Comparison of ENCODE assay signal across 6 cellular contexts in genomic region chr7:151038951-151039849, GRCh38. TPM values are rescaled to one million over a fixed set of nuclear protein-coding genes. Genes with fewer than 3 reads are reported as not detected.
DNase-seq lines count a peak whose midpoint lies in the region; ATAC-seq and TF ChIP-seq lines count a peak whose summit lies in the region.

No MANE protein-coding gene starts in this region.

- H3K4me1 Mint-ChIP-seq in activated T-helper 1 cell treated with anti-CD3 and anti-CD28 coated beads, Interleukin-12 subunit alpha, Interleukin-12 subunit beta, Interleukin-2, Interleukin-4 antibody, amounts not matched to agents 30 ng/mL and 10 ng/mL and 1 ng/mL, durations not matched to agents 14 hours and 24 hours and 36 hours (ENCODE audit: low read depth): peaks cover 18% of the 10 kb centered on the region
- peaks cover 15% of the 10 kb centered on the region for H3K4me1 Mint-ChIP-seq in type B pancreatic cell (ENCODE audit: unreplicated experiment)

- TF ChIP-seq CTCF in type B pancreatic cell (conservative IDR thresholded peaks at IDR 0.05): no peak

- peak; percentile 56 for ATAC-seq in left lobe of liver
- ATAC-seq in GM21390 (IDR thresholded peaks at IDR 0.05; ENCODE audit: unreplicated experiment): no peak

- DNase-seq in LoVo (ENCODE audit: low spot score): peak; percentile 78
- DNase-seq in activated T-helper 1 cell treated with anti-CD3 and anti-CD28 coated beads, Interleukin-12 subunit alpha, Interleukin-12 subunit beta, Interleukin-2, Interleukin-4 antibody, amounts not matched to agents 30 ng/mL and 10 ng/mL and 1 ng/mL, durations not matched to agents 14 hours and 24 hours and 36 hours (ENCODE audit: low spot score): no peak
- no peak for DNase-seq in left lobe of liver (ENCODE audit: low spot score)
- DNase-seq in type B pancreatic cell (ENCODE audit: extremely low spot score, unreplicated experiment): no peak

- H3K4me2 ChIP-seq in BLaER1 treated with 17β-estradiol and CSF1 and Interleukin-3, amounts not matched to agents 10 nM and 100 nM: peak overlapping the region; percentile 77 to 96 (median 88)

- H3K27ac Mint-ChIP-seq in activated T-helper 1 cell treated with anti-CD3 and anti-CD28 coated beads, Interleukin-12 subunit alpha, Interleukin-12 subunit beta, Interleukin-2, Interleukin-4 antibody, amounts not matched to agents 30 ng/mL and 10 ng/mL and 1 ng/mL, durations not matched to agents 14 hours and 24 hours and 36 hours: peak overlapping the region; percentile 96
- H3K27ac Mint-ChIP-seq in type B pancreatic cell: peak overlapping the region; percentile 36

- peaks cover 4 to 42% (median 12%) of the 10 kb centered on the region in 11 experiments; a peak in 15 of 22 replicates for H4K20me1 ChIP-seq in BLaER1 treated with 17β-estradiol and CSF1 and Interleukin-3, amounts not matched to agents 10 nM and 100 nM

- H3K9me3 Mint-ChIP-seq in activated T-helper 1 cell treated with anti-CD3 and anti-CD28 coated beads, Interleukin-12 subunit alpha, Interleukin-12 subunit beta, Interleukin-2, Interleukin-4 antibody, amounts not matched to agents 30 ng/mL and 10 ng/mL and 1 ng/mL, durations not matched to agents 14 hours and 24 hours and 36 hours: no peaks in the 10 kb centered on the region
- no peaks in the 10 kb centered on the region for H3K9me3 Mint-ChIP-seq in type B pancreatic cell

- H3K36me3 Mint-ChIP-seq in activated T-helper 1 cell treated with anti-CD3 and anti-CD28 coated beads, Interleukin-12 subunit alpha, Interleukin-12 subunit beta, Interleukin-2, Interleukin-4 antibody, amounts not matched to agents 30 ng/mL and 10 ng/mL and 1 ng/mL, durations not matched to agents 14 hours and 24 hours and 36 hours (ENCODE audit: low read depth): peaks cover 2% of the 10 kb centered on the region
- H3K36me3 Mint-ChIP-seq in type B pancreatic cell: no peaks in the 10 kb centered on the region

- H3K4me3 Mint-ChIP-seq in activated T-helper 1 cell treated with anti-CD3 and anti-CD28 coated beads, Interleukin-12 subunit alpha, Interleukin-12 subunit beta, Interleukin-2, Interleukin-4 antibody, amounts not matched to agents 30 ng/mL and 10 ng/mL and 1 ng/mL, durations not matched to agents 14 hours and 24 hours and 36 hours: peak overlapping the region; percentile 19
- no peak overlapping the region for H3K4me3 Mint-ChIP-seq in type B pancreatic cell

- peak overlapping the region; percentile 19 to 76 (median 61); a peak in 21 of 22 replicates for H3K27ac ChIP-seq in BLaER1 treated with 17β-estradiol and CSF1 and Interleukin-3, amounts not matched to agents 10 nM and 100 nM

- no peaks in the 10 kb centered on the region for H3K27me3 ChIP-seq in BLaER1 treated with 17β-estradiol and CSF1 and Interleukin-3, amounts not matched to agents 10 nM and 100 nM

- intact Hi-C loops in activated T-helper 1 cell treated with anti-CD3 and anti-CD28 coated beads, Interleukin-12 subunit alpha, Interleukin-12 subunit beta, Interleukin-2, Interleukin-4 antibody, amounts not matched to agents 30 ng/mL and 10 ng/mL and 1 ng/mL, durations not matched to agents 14 hours and 24 hours and 36 hours (cut with micrococcal nuclease): loop anchor here (1.0 kb wide), 5 partner anchors 11 to 41 kb away; partner anchors contain the start of genes ABCB8 and FASTK

- no peaks in the 10 kb centered on the region for H3K27me3 Mint-ChIP-seq in activated T-helper 1 cell treated with anti-CD3 and anti-CD28 coated beads, Interleukin-12 subunit alpha, Interleukin-12 subunit beta, Interleukin-2, Interleukin-4 antibody, amounts not matched to agents 30 ng/mL and 10 ng/mL and 1 ng/mL, durations not matched to agents 14 hours and 24 hours and 36 hours (ENCODE audit: insufficient read depth)
- H3K27me3 Mint-ChIP-seq in type B pancreatic cell: no peaks in the 10 kb centered on the region

- no peaks in the 10 kb centered on the region for H3K9me3 ChIP-seq in BLaER1 treated with 17β-estradiol and CSF1 and Interleukin-3, amounts not matched to agents 10 nM and 100 nM (replicated peaks in 1 of 11)

- H3K4me3 ChIP-seq in BLaER1 treated with 17β-estradiol and CSF1 and Interleukin-3, amounts not matched to agents 10 nM and 100 nM: peak overlapping the region in 1 of 10 experiments; percentile 5; a peak in 1 of 20 replicates

- H3K4me1 ChIP-seq in BLaER1 treated with 17β-estradiol and CSF1 and Interleukin-3, amounts not matched to agents 10 nM and 100 nM: peaks cover 28 to 40% (median 32%) of the 10 kb centered on the region in 10 experiments

- peak overlapping the region; percentile 27 to 71 (median 61); a peak in 21 of 22 replicates for H3K9ac ChIP-seq in BLaER1 treated with 17β-estradiol and CSF1 and Interleukin-3, amounts not matched to agents 10 nM and 100 nM

- peaks cover 26 to 35% (median 31%) of the 10 kb centered on the region in 11 experiments; a peak in 21 of 22 replicates for H3K36me3 ChIP-seq in BLaER1 treated with 17β-estradiol and CSF1 and Interleukin-3, amounts not matched to agents 10 nM and 100 nM

RNA-seq across cellular contexts. Expression of gene ASIC3, which starts 9.1 kb away (rescaled TPM):
- 1.9 and 4.1 TPM in 2 replicates for total RNA-seq in activated T-helper 1 cell treated with anti-CD3 and anti-CD28 coated beads, Interleukin-12 subunit alpha, Interleukin-12 subunit beta, Interleukin-2, Interleukin-4 antibody, amounts not matched to agents 30 ng/mL and 10 ng/mL and 1 ng/mL, durations not matched to agents 14 hours and 24 hours and 36 hours
- total RNA-seq in left lobe of liver (2.2 TPM), type B pancreatic cell (ENCODE audit: low replicate concordance) (2.2 and 4.4 TPM in 2 replicates)

RNA-seq across cellular contexts. Expression of gene ABCB8, which starts 10.9 kb away (rescaled TPM):
- 56.9 and 57.9 TPM in 2 replicates for total RNA-seq in activated T-helper 1 cell treated with anti-CD3 and anti-CD28 coated beads, Interleukin-12 subunit alpha, Interleukin-12 subunit beta, Interleukin-2, Interleukin-4 antibody, amounts not matched to agents 30 ng/mL and 10 ng/mL and 1 ng/mL, durations not matched to agents 14 hours and 24 hours and 36 hours
- total RNA-seq in left lobe of liver (29.1 TPM), type B pancreatic cell (ENCODE audit: low replicate concordance) (32.7 and 45.5 TPM in 2 replicates)

RNA-seq across cellular contexts. Expression of gene ATG9B, which starts 14.9 kb away (rescaled TPM):
- total RNA-seq in activated T-helper 1 cell treated with anti-CD3 and anti-CD28 coated beads, Interleukin-12 subunit alpha, Interleukin-12 subunit beta, Interleukin-2, Interleukin-4 antibody, amounts not matched to agents 30 ng/mL and 10 ng/mL and 1 ng/mL, durations not matched to agents 14 hours and 24 hours and 36 hours: 4.7 and 6.3 TPM in 2 replicates
- total RNA-seq in left lobe of liver (not detected), type B pancreatic cell (ENCODE audit: low replicate concordance) (33.8 and 53.2 TPM in 2 replicates)

RNA-seq across cellular contexts. Expression of gene CDK5, which starts 18.5 kb away (rescaled TPM):
- total RNA-seq in activated T-helper 1 cell treated with anti-CD3 and anti-CD28 coated beads, Interleukin-12 subunit alpha, Interleukin-12 subunit beta, Interleukin-2, Interleukin-4 antibody, amounts not matched to agents 30 ng/mL and 10 ng/mL and 1 ng/mL, durations not matched to agents 14 hours and 24 hours and 36 hours: 24.9 and 28.1 TPM in 2 replicates
- 9.6 TPM for total RNA-seq in left lobe of liver
- 20.4 and 20.5 TPM in 2 replicates for total RNA-seq in type B pancreatic cell (ENCODE audit: low replicate concordance)

RNA-seq across cellular contexts. Expression of gene SLC4A2, which starts 20.2 kb away (rescaled TPM):
- total RNA-seq in activated T-helper 1 cell treated with anti-CD3 and anti-CD28 coated beads, Interleukin-12 subunit alpha, Interleukin-12 subunit beta, Interleukin-2, Interleukin-4 antibody, amounts not matched to agents 30 ng/mL and 10 ng/mL and 1 ng/mL, durations not matched to agents 14 hours and 24 hours and 36 hours: 127 and 128 TPM in 2 replicates
- total RNA-seq in left lobe of liver (83.1 TPM), type B pancreatic cell (ENCODE audit: low replicate concordance) (144 and 150 TPM in 2 replicates)
